Comparison of ENCODE assay signal across 8 cellular contexts in the genomic region with DNA sequence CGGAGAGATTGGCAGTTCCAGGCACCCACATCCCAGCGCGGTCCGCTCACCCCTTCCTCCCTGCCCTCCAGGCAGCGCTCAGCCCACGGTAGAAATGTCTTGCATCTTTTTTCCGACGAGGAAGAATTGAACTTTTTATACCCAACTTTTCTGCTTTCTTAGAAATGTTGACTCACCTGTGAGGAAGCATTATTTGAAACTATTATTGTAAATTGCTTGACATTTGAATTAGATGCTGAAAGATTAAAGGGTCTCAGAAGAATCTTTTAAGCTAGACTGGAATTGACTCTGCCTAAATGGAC. TPM values are rescaled to one million over a fixed set of nuclear protein-coding genes. Genes with fewer than 3 reads are reported as not detected.
DNase-seq lines count a peak whose midpoint lies in the region; ATAC-seq and TF ChIP-seq lines count a peak whose summit lies in the region.

No MANE protein-coding gene starts in this region.

- peaks cover 8 to 24% (median 15%) of the 10 kb centered on the region in 4 donors for H3K4me1 Mint-ChIP-seq in naive thymus-derived CD8-positive, alpha-beta T cell

- H3K27me3 ChIP-seq in KMS-11 (ENCODE audit: insufficient read depth, low read depth), result no peaks in the 10 kb centered on the region
- no peaks in the 10 kb centered on the region for H3K27me3 ChIP-seq in colonic mucosa

- H3K27me3 Mint-ChIP-seq in naive thymus-derived CD8-positive, alpha-beta T cell, result peaks cover 13 to 39% (median 34%) of the 10 kb centered on the region in 5 donors

- H3K4me3 Mint-ChIP-seq in naive thymus-derived CD8-positive, alpha-beta T cell, result peak overlapping the region; percentile 80 to 94 (median 86)

- DNase-seq in AG10803 (ENCODE audit: low read depth) (no peak), colonic mucosa (no peak), lower leg skin (ENCODE audit: low spot score in 2 of 2) (no peak), inferior parietal cortex (ENCODE audit: extremely low spot score) (no peak), NOMO-1 (lab: John Stamatoyannopoulos, UW; ENCODE audit: unreplicated experiment in 2 of 2) (no peak)
- DNase-seq in naive thymus-derived CD8-positive, alpha-beta T cell, result no peak

- H3K9me3 Mint-ChIP-seq in naive thymus-derived CD8-positive, alpha-beta T cell, result no peaks in the 10 kb centered on the region

- TF ChIP-seq CTCF in AG10803 (conservative IDR thresholded peaks at IDR 0.05; ENCODE audit: low read length) (no peak), KMS-11 (conservative IDR thresholded peaks at IDR 0.05; ENCODE audit: low read depth, low read length) (0 out of 2 replicates have a peak, but pooled peaks have one; percentile 9), colonic mucosa (IDR thresholded peaks at IDR 0.05) (no peak), lower leg skin (IDR thresholded peaks at IDR 0.05) (no peak)

- 0 to 1% methylated on average over 8 of the region's 8 CpGs for WGBS in lower leg skin, 2 donors

- POLR2A ChIA-PET in naive thymus-derived CD8-positive, alpha-beta T cell (lab: Charles Lee), result interaction anchor here (0.5 to 0.6 kb wide), 2 partner anchors 302 to 470 kb away, joined by 4 to 5 read pairs; no protein-coding TSS in a partner anchor

- no peak for TF ChIP-seq POLR2A in lower leg skin (IDR thresholded peaks at IDR 0.05)

- H3K4me1 ChIP-seq in KMS-11 (ENCODE audit: low read depth, poor library complexity, severe bottlenecking) (peaks cover 7% of the 10 kb centered on the region), colonic mucosa (peaks cover 5% of the 10 kb centered on the region)

- H3K27ac Mint-ChIP-seq in naive thymus-derived CD8-positive, alpha-beta T cell, result peak overlapping the region in 3 of 10 donors; percentile 13 to 55 (median 14)

- no peak overlapping the region; the same call in 1 of the 2 replicates for H3K9ac ChIP-seq in KMS-11
- peak overlapping the region; percentile 57 to 86 for H3K9ac ChIP-seq in colonic mucosa (ENCODE audit: low read depth in 2 of 2, low read length in 2 of 2)

- no peaks in the 10 kb centered on the region for H3K36me3 Mint-ChIP-seq in naive thymus-derived CD8-positive, alpha-beta T cell

- intact Hi-C loops in colonic mucosa (cut with DNase I) (loop anchor here (2.0 to 10.0 kb wide), 3 partner anchors 274 to 394 kb away; no protein-coding TSS in a partner anchor), lower leg skin (cut with DNase I; ENCODE audit: low total_unique reads) (loop anchor here (5.0 kb wide), 1 partner anchor 611 kb away; no protein-coding TSS in a partner anchor)

- peak overlapping the region; percentile 75 for H3K4me2 ChIP-seq in KMS-11

- no peaks in the 10 kb centered on the region for H4K20me1 ChIP-seq in KMS-11 (ENCODE audit: insufficient read depth)

- H3K36me3 ChIP-seq in KMS-11 (ENCODE audit: insufficient read depth) (no peaks in the 10 kb centered on the region), colonic mucosa (no peaks in the 10 kb centered on the region)

- ATAC-seq in naive thymus-derived CD8-positive, alpha-beta T cell, result no peak
- no peak for ATAC-seq in GM18511 (IDR thresholded peaks at IDR 0.05; ENCODE audit: unreplicated experiment)

- no peaks in the 10 kb centered on the region for H3K9me3 ChIP-seq in colonic mucosa

- H2AFZ ChIP-seq in KMS-11 (ENCODE audit: low read depth), result peak overlapping the region; percentile 91

- H3K79me2 ChIP-seq in KMS-11 (ENCODE audit: insufficient read depth, low read depth), result no peaks in the 10 kb centered on the region

- H3K4me3 ChIP-seq in AG10803 (ENCODE audit: low read length) (peak overlapping the region; percentile 66), KMS-11 (IDR thresholded peaks at IDR 0.05; ENCODE audit: insufficient read depth, low read depth, low read length) (peak overlapping the region; percentile 61), colonic mucosa (peak overlapping the region; percentile 86), lower leg skin (ENCODE audit: low read depth, poor library complexity, severe bottlenecking) (no peak overlapping the region)

- H3K27ac ChIP-seq in KMS-11 (no peak overlapping the region), colonic mucosa (peak overlapping the region; percentile 94)

RNA-seq across cellular contexts. Expression of a gene that starts 0.9 kb away (rescaled TPM):
- total RNA-seq in colonic mucosa (10 to 100 TPM; 53.6 to 64.4 TPM), lower leg skin (10 to 100 TPM in 3 of 4 donors, 1 to 10 TPM in 1; 8.9 to 22.6 (median 16.6) TPM)
- total RNA-seq in naive thymus-derived CD8-positive, alpha-beta T cell, result under 1 TPM; 0.08 to 0.16 TPM
- polyA plus RNA-seq in naive thymus-derived CD8-positive, alpha-beta T cell, result under 1 TPM in 1 of 3 donors, not detected in 2; 0.08 TPM

Comparison
In these comparisons a context has a peak if more than half of its experiments do, and no peak if none do; other contexts are left out.
1. RNA of a gene that starts 0.9 kb away (total RNA-seq): 53.6 to 64.4 TPM in colonic mucosa and 8.9 to 22.6 TPM in lower leg skin; 0.08 to 0.16 TPM in naive thymus-derived CD8-positive, alpha-beta T cell; every median in the first group is over 4 times any median in the second.